Comparison of ENCODE assay signal across 9 cellular contexts in genomic region chr5:9498541-9499497, GRCh38. TPM values are rescaled to one million over a fixed set of nuclear protein-coding genes. Genes with fewer than 3 reads are reported as not detected.
A peak's percentile ranks its signal among the peaks of the same experiment; 100 is the strongest.
DNase-seq lines count a peak whose midpoint lies in the region; ATAC-seq, FAIRE-seq and TF ChIP-seq lines count a peak whose summit lies in the region.
"Had no signal": no experiment of that assay in that cellular context is flagged by ENCODE, and none has a peak within 500 bp of the region (broad histone marks: within the 10 kb centered on the region; RNA-seq: fewer than 3 reads in every experiment).

No MANE protein-coding gene starts in this region.

- no peak overlapping the region for H3K9ac ChIP-seq in astrocyte (ENCODE audit: low read length)

- H3K4me2 ChIP-seq in astrocyte (ENCODE audit: low read length), result no peak overlapping the region

- H3K27ac ChIP-seq in astrocyte (ENCODE audit: low read depth, low read length) (no peak overlapping the region), caudate nucleus (ENCODE audit: low read depth, low read length) (no peak overlapping the region)
- H3K27ac ChIP-seq: vagina had no signal

- H3K36me3 Mint-ChIP-seq in activated CD4-positive, alpha-beta T cell treated with anti-CD3 and anti-CD28 coated beads for 36 hours (ENCODE audit: low read depth), result no peaks in the 10 kb centered on the region
- no peaks in the 10 kb centered on the region for H3K36me3 Mint-ChIP-seq in activated CD4-positive, alpha-beta T cell treated with anti-CD3 and anti-CD28 coated beads, Interleukin-2, amount 10 ng/mL, durations not matched to agents 7 days and 5 days (ENCODE audit: low read depth)
- H3K36me3 Mint-ChIP-seq in astrocyte (ENCODE audit: low read depth, unreplicated experiment) (no peaks in the 10 kb centered on the region), osteocyte (ENCODE audit: unreplicated experiment) (no peaks in the 10 kb centered on the region)

- peak; percentile 12 for DNase-seq in activated CD4-positive, alpha-beta T cell treated with anti-CD3 and anti-CD28 coated beads for 36 hours
- DNase-seq in activated CD4-positive, alpha-beta T cell treated with anti-CD3 and anti-CD28 coated beads, Interleukin-2, amount 10 ng/mL, durations not matched to agents 7 days and 5 days, result no peak
- peak; percentile 27 for DNase-seq in Jurkat, Clone E6-1 (ENCODE audit: low read depth, low spot score)
- DNase-seq in astrocyte (ENCODE audit: low read depth) (no peak), osteocyte (ENCODE audit: extremely low spot score, unreplicated experiment) (no peak), caudate nucleus (lab: John Stamatoyannopoulos, UW) (no peak)
- no peak for DNase-seq in stimulated activated CD8-positive, alpha-beta memory T cell treated with anti-CD3 and anti-CD28 coated beads, Interleukin-4, amount 100 ng/mL, for 48 hours

- no peaks in the 10 kb centered on the region for H3K79me2 ChIP-seq in astrocyte (ENCODE audit: insufficient read depth, low read length)

- no peaks in the 10 kb centered on the region for H3K9me3 Mint-ChIP-seq in activated CD4-positive, alpha-beta T cell treated with anti-CD3 and anti-CD28 coated beads for 36 hours (ENCODE audit: low read depth)
- H3K9me3 Mint-ChIP-seq in activated CD4-positive, alpha-beta T cell treated with anti-CD3 and anti-CD28 coated beads, Interleukin-2, amount 10 ng/mL, durations not matched to agents 7 days and 5 days, result no peaks in the 10 kb centered on the region
- H3K9me3 Mint-ChIP-seq in astrocyte (ENCODE audit: unreplicated experiment) (peaks cover 2% of the 10 kb centered on the region), osteocyte (ENCODE audit: unreplicated experiment) (no peaks in the 10 kb centered on the region)

- H3K27ac Mint-ChIP-seq in activated CD4-positive, alpha-beta T cell treated with anti-CD3 and anti-CD28 coated beads for 36 hours, result no peak overlapping the region
- no peak overlapping the region for H3K27ac Mint-ChIP-seq in activated CD4-positive, alpha-beta T cell treated with anti-CD3 and anti-CD28 coated beads, Interleukin-2, amount 10 ng/mL, durations not matched to agents 7 days and 5 days
- H3K27ac Mint-ChIP-seq in astrocyte (ENCODE audit: unreplicated experiment) (no peak overlapping the region), osteocyte (ENCODE audit: unreplicated experiment) (no peak overlapping the region)

- H3K27me3 Mint-ChIP-seq in activated CD4-positive, alpha-beta T cell treated with anti-CD3 and anti-CD28 coated beads for 36 hours, result no peaks in the 10 kb centered on the region
- no peaks in the 10 kb centered on the region for H3K27me3 Mint-ChIP-seq in activated CD4-positive, alpha-beta T cell treated with anti-CD3 and anti-CD28 coated beads, Interleukin-2, amount 10 ng/mL, durations not matched to agents 7 days and 5 days
- no peaks in the 10 kb centered on the region for H3K27me3 Mint-ChIP-seq in astrocyte (ENCODE audit: low read depth, unreplicated experiment)
- no peaks in the 10 kb centered on the region for H3K27me3 Mint-ChIP-seq in osteocyte (ENCODE audit: unreplicated experiment)

- H3K27me3 ChIP-seq in astrocyte (ENCODE audit: insufficient read depth, low read length), result no peaks in the 10 kb centered on the region
- H3K27me3 ChIP-seq: vagina had no signal

- CTCF ChIA-PET in activated CD4-positive, alpha-beta T cell treated with anti-CD3 and anti-CD28 coated beads for 36 hours (lab: Charles Lee), result interaction anchor here (0.7 kb wide), 1 partner anchor 1933 kb away, joined by 3 read pairs; no protein-coding TSS in a partner anchor
- CTCF ChIA-PET in activated CD4-positive, alpha-beta T cell treated with anti-CD3 and anti-CD28 coated beads, Interleukin-2, amount 10 ng/mL, durations not matched to agents 7 days and 5 days (lab: Charles Lee), result no interaction called here

- H3K4me3 Mint-ChIP-seq in activated CD4-positive, alpha-beta T cell treated with anti-CD3 and anti-CD28 coated beads for 36 hours, result no peak overlapping the region
- no peak overlapping the region for H3K4me3 Mint-ChIP-seq in activated CD4-positive, alpha-beta T cell treated with anti-CD3 and anti-CD28 coated beads, Interleukin-2, amount 10 ng/mL, durations not matched to agents 7 days and 5 days
- H3K4me3 Mint-ChIP-seq in astrocyte (ENCODE audit: unreplicated experiment) (no peak overlapping the region), osteocyte (ENCODE audit: unreplicated experiment) (no peak overlapping the region)

- TF ChIP-seq CTCF in astrocyte (IDR thresholded peaks at IDR 0.05; ENCODE audit: insufficient read depth, low read depth, low read length) (peak; percentile 40), osteocyte (IDR thresholded peaks at IDR 0.05) (peak; percentile 46)

- POLR2A ChIA-PET in activated CD4-positive, alpha-beta T cell treated with anti-CD3 and anti-CD28 coated beads for 36 hours (lab: Charles Lee), result no interaction called here
- POLR2A ChIA-PET in activated CD4-positive, alpha-beta T cell treated with anti-CD3 and anti-CD28 coated beads, Interleukin-2, amount 10 ng/mL, durations not matched to agents 7 days and 5 days (lab: Charles Lee), result no interaction called here

- no peaks in the 10 kb centered on the region for H3K4me1 Mint-ChIP-seq in activated CD4-positive, alpha-beta T cell treated with anti-CD3 and anti-CD28 coated beads for 36 hours
- H3K4me1 Mint-ChIP-seq in activated CD4-positive, alpha-beta T cell treated with anti-CD3 and anti-CD28 coated beads, Interleukin-2, amount 10 ng/mL, durations not matched to agents 7 days and 5 days, result no peaks in the 10 kb centered on the region
- H3K4me1 Mint-ChIP-seq in astrocyte (ENCODE audit: low read depth, unreplicated experiment) (no peaks in the 10 kb centered on the region), osteocyte (ENCODE audit: unreplicated experiment) (peaks cover 54% of the 10 kb centered on the region)

- no peaks in the 10 kb centered on the region for H3K4me1 ChIP-seq in astrocyte (ENCODE audit: insufficient read depth, low read length)
- H3K4me1 ChIP-seq: vagina had no signal

- H3K4me3 ChIP-seq in Jurkat, Clone E6-1 (ENCODE audit: low read length), result no peak overlapping the region
- H3K4me3 ChIP-seq in astrocyte (ENCODE audit: insufficient read depth, low read depth, low read length), result no peak overlapping the region
- H3K4me3 ChIP-seq: vagina had no signal

- H2AFZ ChIP-seq in astrocyte (ENCODE audit: low read depth, low read length), result no peak overlapping the region

- FAIRE-seq in astrocyte (lab: Jason Lieb, UNC), result no peak

- no peak for ATAC-seq in activated CD4-positive, alpha-beta T cell treated with anti-CD3 and anti-CD28 coated beads for 36 hours
- ATAC-seq in HG03457 (IDR thresholded peaks at IDR 0.05; ENCODE audit: unreplicated experiment), result no peak

- intact Hi-C loops in activated CD4-positive, alpha-beta T cell treated with anti-CD3 and anti-CD28 coated beads for 36 hours (cut with DNase I, micrococcal nuclease), result loop anchor here in 1 of 2 experiments (5.0 kb wide), 1 partner anchor 1572 kb away; no protein-coding TSS in a partner anchor

- H3K36me3 ChIP-seq in astrocyte (ENCODE audit: insufficient read depth, low read length), result no peaks in the 10 kb centered on the region
- H3K36me3 ChIP-seq: vagina had no signal

- H4K20me1 ChIP-seq in astrocyte (ENCODE audit: insufficient read depth, low read length), result no peaks in the 10 kb centered on the region

- no peaks in the 10 kb centered on the region for H3K9me3 ChIP-seq in astrocyte (ENCODE audit: insufficient read depth, low read depth, low read length)
- H3K9me3 ChIP-seq: vagina had no signal

RNA-seq across cellular contexts. Expression of gene SEMA5A, which starts 47.1 kb away (rescaled TPM):
- total RNA-seq in activated CD4-positive, alpha-beta T cell treated with anti-CD3 and anti-CD28 coated beads for 36 hours, result under 1 TPM in 1 of 2 experiments, not detected in 1; 0.04 TPM
- total RNA-seq in activated CD4-positive, alpha-beta T cell treated with anti-CD3 and anti-CD28 coated beads, Interleukin-2, amount 10 ng/mL, durations not matched to agents 7 days and 5 days, result under 1 TPM; 0.12 TPM
- polyA plus RNA-seq in Jurkat, Clone E6-1 (2012; ENCODE audit: insufficient read depth, insufficient read length), result not detected
- total RNA-seq in astrocyte, result 13.8 and 15.3 TPM in 2 replicates
- 181 and 189 TPM in 2 replicates for total RNA-seq in osteocyte

Comparison
In these comparisons a context has a peak if more than half of its experiments do, and no peak if none do; other contexts are left out.
1. DNase-seq: peak in activated CD4-positive, alpha-beta T cell treated with anti-CD3 and anti-CD28 coated beads for 36 hours (single experiment) and Jurkat, Clone E6-1 (single experiment); none in activated CD4-positive, alpha-beta T cell treated with anti-CD3 and anti-CD28 coated beads, Interleukin-2, amount 10 ng/mL, durations not matched to agents 7 days and 5 days (single experiment), astrocyte (single experiment), osteocyte (single experiment), stimulated activated CD8-positive, alpha-beta memory T cell treated with anti-CD3 and anti-CD28 coated beads, Interleukin-4, amount 100 ng/mL, for 48 hours (single experiment) and caudate nucleus (0 of 61).
2. RNA of gene SEMA5A, which starts 47.1 kb away (total RNA-seq): 181 to 189 TPM in osteocyte and 13.8 to 15.3 TPM in astrocyte; 0.12 TPM in activated CD4-positive, alpha-beta T cell treated with anti-CD3 and anti-CD28 coated beads, Interleukin-2, amount 10 ng/mL, durations not matched to agents 7 days and 5 days and 0.04 TPM in activated CD4-positive, alpha-beta T cell treated with anti-CD3 and anti-CD28 coated beads for 36 hours; every median in the first group is over 10 times any median in the second.